Comparison of ENCODE assay signal across 21 cellular contexts in the genomic region with DNA sequence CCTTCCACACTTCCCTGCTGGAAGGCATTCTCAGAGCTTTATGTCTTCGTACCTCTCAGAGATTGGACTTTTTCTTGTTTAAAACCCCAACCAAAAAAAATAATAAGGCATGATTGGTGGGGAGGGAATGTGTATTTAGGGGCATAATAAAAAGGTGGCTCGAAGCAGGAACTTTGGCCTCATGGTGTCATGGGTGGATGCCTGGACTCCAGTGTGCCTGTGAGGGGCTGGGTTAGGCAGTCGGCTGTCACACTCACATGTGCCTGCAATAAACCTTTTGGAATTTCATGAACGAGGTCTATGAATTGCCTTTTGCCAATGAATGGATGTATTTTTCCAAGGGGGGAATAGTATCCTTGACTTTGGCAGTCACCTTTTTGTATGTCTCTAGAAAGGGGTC.
A peak's percentile ranks its signal among the peaks of the same experiment; 100 is the strongest.
DNase-seq lines count a peak whose midpoint lies in the region; ATAC-seq and TF ChIP-seq lines count a peak whose summit lies in the region.
"Had no signal": no experiment of that assay in that cellular context is flagged by ENCODE, and none has a peak within 500 bp of the region (broad histone marks: within the 10 kb centered on the region; RNA-seq: fewer than 3 reads in every experiment).

No MANE protein-coding gene starts in this region.

- H3K27ac ChIP-seq in esophagus squamous epithelium (peak overlapping the region in 3 of 4 donors; percentile 86 to 95 (median 90)), rectal smooth muscle tissue (ENCODE audit: low read depth, low read length) (peak overlapping the region; percentile 92), upper lobe of right lung (peak overlapping the region; percentile 52)

- intact Hi-C loops in esophagus squamous epithelium (cut with DNase I) (no loop called here), upper lobe of right lung (cut with DNase I) (no loop called here)

- H3K27me3 ChIP-seq in adipocyte (replicated peaks; ENCODE audit: control insufficient read depth, insufficient read depth, low read length) (no peaks in the 10 kb centered on the region), esophagus squamous epithelium (no peaks in the 10 kb centered on the region), rectal smooth muscle tissue (ENCODE audit: control insufficient read depth, insufficient read depth, low read length) (no peaks in the 10 kb centered on the region), upper lobe of right lung (no peaks in the 10 kb centered on the region)

- H3K4me3 ChIP-seq in adipocyte (ENCODE audit: low read length): no peak overlapping the region
- no peak overlapping the region for H3K4me3 ChIP-seq in esophagus squamous epithelium
- no peak overlapping the region for H3K4me3 ChIP-seq in rectal smooth muscle tissue (ENCODE audit: low read length)
- no peak overlapping the region for H3K4me3 ChIP-seq in upper lobe of right lung
- H3K4me3 ChIP-seq: skin epidermis had no signal

- ATAC-seq in upper lobe of right lung (no peak), HG03039 (IDR thresholded peaks at IDR 0.05; ENCODE audit: unreplicated experiment) (no peak)
- ATAC-seq: CD8-positive, alpha-beta T cell; esophagus mucosa; HCT116; stimulated activated memory B cell treated with anti-CD40 and anti-IgM and Interleukin-4, amounts not matched to agents 10 μg/mL and 1 μg/mL and 100 μg/mL, for 72 hours had no signal

- H3K36me3 ChIP-seq in adipocyte (ENCODE audit: control insufficient read depth, insufficient read depth, low read length, severe bottlenecking): no peaks in the 10 kb centered on the region
- H3K36me3 ChIP-seq in esophagus squamous epithelium: peaks cover 0 to 14% (median 0%) of the 10 kb centered on the region in 3 donors
- no peaks in the 10 kb centered on the region for H3K36me3 ChIP-seq in rectal smooth muscle tissue (ENCODE audit: control insufficient read depth, insufficient read depth, low read length)
- no peaks in the 10 kb centered on the region for H3K36me3 ChIP-seq in upper lobe of right lung

- TF ChIP-seq CTCF in esophagus squamous epithelium (IDR thresholded peaks at IDR 0.05) (no peak), upper lobe of right lung (IDR thresholded peaks at IDR 0.05) (no peak)

- DNase-seq in adipocyte (ENCODE audit: low read depth): no peak
- DNase-seq in esophagus squamous epithelium (lab: John Stamatoyannopoulos, UW): no peak
- no peak for DNase-seq in upper lobe of right lung
- no peak for DNase-seq in GM03348 (ENCODE audit: low spot score)
- DNase-seq in erythroblast (lab: John Stamatoyannopoulos, UW): no peak
- DNase-seq: activated CD4-positive, alpha-beta T cell treated with anti-CD3 and anti-CD28 coated beads, Interleukin-2, amount 50 U/mL, for 1 hour; activated CD8-positive, alpha-beta memory T cell treated with anti-CD3 and anti-CD28 coated beads, Interleukin-2, amount 50 U/mL, for 4 hours; CD8-positive, alpha-beta T cell; effector CD8-positive, alpha-beta T cell; NCI-H2107; NCI-H510A; nephron progenitor cell; NK-92 treated with Interleukin-12 subunit alpha and Interleukin-12 subunit beta, amount 100 ng/mL, for 24 hours; stimulated activated CD4-positive, alpha-beta T cell treated with anti-CD3 and anti-CD28 coated beads, Interleukin-2, amount 100 ng/mL, for 24 hours; T-helper 2 cell had no signal

- H3K4me1 ChIP-seq in adipocyte (ENCODE audit: control insufficient read depth, insufficient read depth, low read length) (peaks cover 66% of the 10 kb centered on the region), esophagus squamous epithelium (peaks cover 7 to 77% (median 25%) of the 10 kb centered on the region in 3 donors), rectal smooth muscle tissue (ENCODE audit: control insufficient read depth, insufficient read depth, low read length) (peaks cover 20% of the 10 kb centered on the region), upper lobe of right lung (peaks cover 21% of the 10 kb centered on the region)

- WGBS in esophagus squamous epithelium, 2 donors: 61 to 92% methylated on average over 4 of the region's 4 CpGs

- no peak for TF ChIP-seq POLR2A in esophagus squamous epithelium (IDR thresholded peaks at IDR 0.05)
- TF ChIP-seq POLR2A in erythroblast (IDR thresholded peaks at IDR 0.05; ENCODE audit: low read length): no peak

- H3K9ac ChIP-seq in adipocyte (ENCODE audit: low read length): peak overlapping the region; percentile 7
- H3K9ac ChIP-seq in rectal smooth muscle tissue (ENCODE audit: low read length): no peak overlapping the region

- H3K9me3 ChIP-seq in adipocyte (ENCODE audit: control insufficient read depth, low read length) (no peaks in the 10 kb centered on the region), esophagus squamous epithelium (no peaks in the 10 kb centered on the region), upper lobe of right lung (no peaks in the 10 kb centered on the region)
